Comparison of ENCODE assay signal across 9 cellular contexts in genomic region chr22:46043339-46043738, GRCh38.
A peak's percentile ranks its signal among the peaks of the same experiment; 100 is the strongest.
DNase-seq lines count a peak whose midpoint lies in the region; ATAC-seq and TF ChIP-seq lines count a peak whose summit lies in the region.
"Had no signal": no experiment of that assay in that cellular context is flagged by ENCODE, and none has a peak within 500 bp of the region (broad histone marks: within the 10 kb centered on the region; RNA-seq: fewer than 3 reads in every experiment).

No MANE protein-coding gene starts in this region.

- H3K4me1 Mint-ChIP-seq in CD8-positive, alpha-beta memory T cell: peaks cover 3 to 31% (median 7%) of the 10 kb centered on the region in 3 donors

- TF ChIP-seq POLR2A in prostate gland (IDR thresholded peaks at IDR 0.05): no peak

- no peak for ATAC-seq in GM21619 (IDR thresholded peaks at IDR 0.05; ENCODE audit: unreplicated experiment)
- no peak for ATAC-seq in GM19023 (IDR thresholded peaks at IDR 0.05; ENCODE audit: unreplicated experiment)

- H3K27ac ChIP-seq in CD8-positive, alpha-beta memory T cell (ENCODE audit: low read depth, low read length): no peak overlapping the region
- H3K27ac ChIP-seq in VCaP: peak overlapping the region; percentile 89
- peak overlapping the region; percentile 99 to 100 for H3K27ac ChIP-seq in prostate gland

- H3K9me3 ChIP-seq in CD8-positive, alpha-beta memory T cell (ENCODE audit: low read length): no peaks in the 10 kb centered on the region
- no peaks in the 10 kb centered on the region for H3K9me3 ChIP-seq in prostate gland

- H3K9me3 Mint-ChIP-seq in CD8-positive, alpha-beta memory T cell: no peaks in the 10 kb centered on the region

- no peak overlapping the region for H3K4me3 ChIP-seq in CD8-positive, alpha-beta memory T cell (ENCODE audit: low read length)
- H3K4me3 ChIP-seq in fibroblast of pulmonary artery (replicated peaks; ENCODE audit: low read depth, low read length): peak overlapping the region; percentile 53
- peak overlapping the region; percentile 64 to 95 for H3K4me3 ChIP-seq in prostate gland

- H3K4me1 ChIP-seq in CD8-positive, alpha-beta memory T cell (ENCODE audit: insufficient read depth, low read length): peaks cover 18% of the 10 kb centered on the region
- peaks cover 14% of the 10 kb centered on the region for H3K4me1 ChIP-seq in prostate gland (replicated peaks)

- POLR2A ChIA-PET in CD8-positive, alpha-beta memory T cell (lab: Charles Lee): interaction anchor here (1.9 to 2.1 kb wide), 2 partner anchors 8 to 10 kb away, joined by 5 to 6 read pairs; no protein-coding TSS in a partner anchor

- TF ChIP-seq CTCF in VCaP (conservative IDR thresholded peaks at IDR 0.05) (no peak), fibroblast of pulmonary artery (IDR thresholded peaks at IDR 0.05; ENCODE audit: low read length, missing control alignments) (no peak), prostate gland (IDR thresholded peaks at IDR 0.05) (no peak)

- no peaks in the 10 kb centered on the region for H3K27me3 Mint-ChIP-seq in CD8-positive, alpha-beta memory T cell

- no peaks in the 10 kb centered on the region for H3K36me3 Mint-ChIP-seq in CD8-positive, alpha-beta memory T cell

- CTCF ChIA-PET in CD8-positive, alpha-beta memory T cell (lab: Charles Lee): no interaction called here

- WGBS in prostate gland: 44% methylated on average over 7 of the region's 7 CpGs

- no peaks in the 10 kb centered on the region for H3K27me3 ChIP-seq in CD8-positive, alpha-beta memory T cell (ENCODE audit: insufficient read depth, low read length, poor library complexity, severe bottlenecking)
- H3K27me3 ChIP-seq in prostate gland (replicated peaks; ENCODE audit: insufficient read depth): no peaks in the 10 kb centered on the region

- H3K27ac Mint-ChIP-seq in CD8-positive, alpha-beta memory T cell: peak overlapping the region in 6 of 8 donors; percentile 21 to 93 (median 54)

- peak overlapping the region; percentile 47 to 86 (median 57) for H3K4me3 Mint-ChIP-seq in CD8-positive, alpha-beta memory T cell

- peak in 1 of 5 donors; percentile 26 for DNase-seq in CD8-positive, alpha-beta memory T cell
- DNase-seq in fibroblast of pulmonary artery (ENCODE audit: low read depth) (no peak), prostate gland (ENCODE audit: low spot score) (no peak), putamen (ENCODE audit: low spot score) (no peak), DMS153 treated with DMSO at 0.1 percent for 48 hours (lab: John Stamatoyannopoulos, UW; ENCODE audit: unreplicated experiment) (no peak)
- DNase-seq: cortex of kidney had no signal

- intact Hi-C loops in prostate gland (cut with DNase I): no loop called here

- H3K36me3 ChIP-seq in CD8-positive, alpha-beta memory T cell (ENCODE audit: insufficient read depth, low read length): no peaks in the 10 kb centered on the region
- H3K36me3 ChIP-seq in prostate gland: no peaks in the 10 kb centered on the region
